Comparison of ENCODE assay signal across 8 cellular contexts in the genomic region with DNA sequence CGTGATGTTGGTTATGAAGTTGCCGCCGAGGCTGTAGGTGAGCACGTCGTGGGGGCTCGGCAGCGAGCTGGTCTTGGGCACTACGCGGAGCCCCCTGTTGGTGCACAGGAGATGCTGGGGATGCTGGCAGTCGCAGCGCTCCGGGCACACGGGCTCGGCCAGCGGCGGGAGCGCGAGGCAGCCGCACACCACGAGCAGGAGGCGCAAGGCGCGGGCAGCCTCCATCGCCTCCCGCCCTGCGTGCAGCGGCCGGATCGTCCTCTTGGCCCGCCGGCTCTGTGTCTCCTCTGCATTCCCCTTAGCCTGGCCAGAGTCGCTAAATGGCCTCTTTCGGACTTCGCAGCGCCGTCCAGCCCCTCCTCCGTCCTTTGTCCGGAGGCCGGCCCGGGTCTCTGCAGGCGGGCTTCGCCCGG. TPM values are rescaled to one million over a fixed set of nuclear protein-coding genes. Genes with fewer than 3 reads are reported as not detected.
DNase-seq lines count a peak whose midpoint lies in the region; ATAC-seq and TF ChIP-seq lines count a peak whose summit lies in the region.

No MANE protein-coding gene starts in this region.

- BruUV-seq in Calu3 (replicated peaks; lab: Mats Ljungman, UMichigan): no TSS peak

- no peaks in the 10 kb centered on the region for H3K36me3 ChIP-seq in cardiac muscle cell

- H3K9me3 Mint-ChIP-seq in Calu3 (ENCODE audit: low read depth, unreplicated experiment): no peaks in the 10 kb centered on the region

- intact Hi-C loops in Calu3 (cut with micrococcal nuclease; ENCODE audit: unreplicated experiment): no loop called here
- intact Hi-C loops in posterior vena cava (cut with DNase I): loop anchor here (5.0 to 10.0 kb wide), 2 partner anchors 36 to 147 kb away; no protein-coding TSS in a partner anchor

- peaks cover 14% of the 10 kb centered on the region for H3K4me1 Mint-ChIP-seq in Calu3 (ENCODE audit: low read depth, unreplicated experiment)

- H3K36me3 Mint-ChIP-seq in Calu3 (ENCODE audit: insufficient read depth, unreplicated experiment): peaks cover 21% of the 10 kb centered on the region

- H3K27me3 Mint-ChIP-seq in Calu3 (ENCODE audit: unreplicated experiment): no peaks in the 10 kb centered on the region

- H3K27me3 ChIP-seq in cardiac muscle cell: peaks cover 46% of the 10 kb centered on the region

- H3K9me3 ChIP-seq in cardiac muscle cell (ENCODE audit: low read depth): no peaks in the 10 kb centered on the region

- H3K27ac ChIP-seq in cardiac muscle cell: no peak overlapping the region

- ATAC-seq in GM21515 (IDR thresholded peaks at IDR 0.05; ENCODE audit: unreplicated experiment): no peak

- CTCF ChIA-PET in Calu3 (lab: Charles Lee): interaction anchor here (0.6 to 3.0 kb wide), 7 partner anchors 31 to 447 kb away, joined by 3 to 77 read pairs (median 9); no protein-coding TSS in a partner anchor

- H3K4me3 Mint-ChIP-seq in Calu3 (ENCODE audit: low read depth, unreplicated experiment): peak overlapping the region; percentile 93

- H3K4me1 ChIP-seq in cardiac muscle cell (ENCODE audit: low read depth): no peaks in the 10 kb centered on the region

- no peak for TF ChIP-seq CTCF in Calu3 (IDR thresholded peaks at IDR 0.05; ENCODE audit: unreplicated experiment)
- peak; percentile 23 for TF ChIP-seq CTCF in cardiac muscle cell (IDR thresholded peaks at IDR 0.05; ENCODE audit: low read depth, low read length)

- DNase-seq in Calu3 (no peak), SK-N-DZ (ENCODE audit: low spot score) (peak; percentile 43), cardiac muscle cell (ENCODE audit: low read depth in 1 of 2, low spot score in 1 of 2) (peak in 1 of 2 donors; percentile 37), posterior vena cava (ENCODE audit: low spot score) (peak; percentile 79), activated T-cell treated with anti-CD3 and anti-CD28 coated beads for 4 hours (no peak), NCI-H1417 treated with DMSO at 0.1 percent for 48 hours (lab: John Stamatoyannopoulos, UW) (no peak), NCI-H2171 (lab: John Stamatoyannopoulos, UW) (no peak)

- peak overlapping the region; percentile 32 for H3K4me3 ChIP-seq in cardiac muscle cell

- no peak overlapping the region for H3K27ac Mint-ChIP-seq in Calu3 (ENCODE audit: unreplicated experiment)

RNA-seq across cellular contexts. Expression of a gene that starts 0.3 kb away (rescaled TPM):
- total RNA-seq in Calu3 (2022) (0.44 and 0.47 TPM in 2 replicates), cardiac muscle cell (5.2 and 5.8 TPM in 2 replicates), posterior vena cava (10 to 100 TPM in 1 of 2 donors, 1 to 10 TPM in 1; 4.6 to 10.6 TPM)
- polyA plus RNA-seq in SK-N-DZ (2014; cell fraction: cytosol; rRNA removed): 16.8 and 19.0 TPM in 2 replicates
- 7.2 and 7.3 TPM in 2 replicates for polyA plus RNA-seq in SK-N-DZ (2014; cell fraction: nucleus; rRNA removed)
- 1.7 and 2.0 TPM in 2 replicates for polyA plus RNA-seq in cardiac muscle cell

Comparison
In these comparisons a context has a peak if more than half of its experiments do, and no peak if none do; other contexts are left out.
1. DNase-seq: peak in SK-N-DZ (single experiment) and posterior vena cava (single experiment); none in Calu3 (single experiment), activated T-cell treated with anti-CD3 and anti-CD28 coated beads for 4 hours (single experiment), NCI-H1417 treated with DMSO at 0.1 percent for 48 hours (single experiment) and NCI-H2171 (single experiment).